ENCODE assay signal across 1 cellular context in the genomic region with DNA sequence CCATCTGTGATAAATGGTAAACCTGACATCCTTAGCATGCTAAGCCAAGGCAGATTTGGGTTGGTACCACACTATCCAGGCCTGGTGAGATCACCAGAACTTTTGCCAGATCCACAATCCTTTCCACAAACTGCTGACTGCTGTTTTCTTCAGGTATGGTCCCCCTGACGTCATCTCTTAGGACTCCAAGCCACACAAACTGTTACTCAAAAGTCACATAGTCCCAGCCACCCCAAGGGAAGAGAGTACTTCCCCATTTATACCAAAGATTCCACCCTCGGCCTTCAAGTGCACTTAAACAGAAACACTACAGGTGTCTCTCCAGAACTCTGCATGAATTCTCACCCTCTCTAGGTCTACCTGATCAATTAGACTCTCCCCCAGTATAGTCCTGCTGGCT.
TF ChIP-seq lines count a peak whose summit lies in the region.

No MANE protein-coding gene starts in this region.

TF ChIP-seq in SK-N-SH, 30 proteins besides CTCF, POLR2A, EP300 and RAD21 (continued from another document):
- TF ChIP-seq POLR2AphosphoS5 (IDR thresholded peaks at IDR 0.05; ENCODE audit: low read depth, low read length) (no peak), FOXJ3 (CRISPR knock-in tag; IDR thresholded peaks at IDR 0.05) (no peak)
- TF ChIP-seq, protein P1, sequence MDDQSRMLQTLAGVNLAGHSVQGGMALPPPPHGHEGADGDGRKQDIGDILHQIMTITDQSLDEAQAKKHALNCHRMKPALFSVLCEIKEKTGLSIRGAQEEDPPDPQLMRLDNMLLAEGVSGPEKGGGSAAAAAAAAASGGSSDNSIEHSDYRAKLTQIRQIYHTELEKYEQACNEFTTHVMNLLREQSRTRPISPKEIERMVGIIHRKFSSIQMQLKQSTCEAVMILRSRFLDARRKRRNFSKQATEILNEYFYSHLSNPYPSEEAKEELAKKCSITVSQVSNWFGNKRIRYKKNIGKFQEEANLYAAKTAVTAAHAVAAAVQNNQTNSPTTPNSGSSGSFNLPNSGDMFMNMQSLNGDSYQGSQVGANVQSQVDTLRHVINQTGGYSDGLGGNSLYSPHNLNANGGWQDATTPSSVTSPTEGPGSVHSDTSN (IDR thresholded peaks at IDR 0.05): no peak
